ENCODE assay signal across 10 cellular contexts in the genomic region with DNA sequence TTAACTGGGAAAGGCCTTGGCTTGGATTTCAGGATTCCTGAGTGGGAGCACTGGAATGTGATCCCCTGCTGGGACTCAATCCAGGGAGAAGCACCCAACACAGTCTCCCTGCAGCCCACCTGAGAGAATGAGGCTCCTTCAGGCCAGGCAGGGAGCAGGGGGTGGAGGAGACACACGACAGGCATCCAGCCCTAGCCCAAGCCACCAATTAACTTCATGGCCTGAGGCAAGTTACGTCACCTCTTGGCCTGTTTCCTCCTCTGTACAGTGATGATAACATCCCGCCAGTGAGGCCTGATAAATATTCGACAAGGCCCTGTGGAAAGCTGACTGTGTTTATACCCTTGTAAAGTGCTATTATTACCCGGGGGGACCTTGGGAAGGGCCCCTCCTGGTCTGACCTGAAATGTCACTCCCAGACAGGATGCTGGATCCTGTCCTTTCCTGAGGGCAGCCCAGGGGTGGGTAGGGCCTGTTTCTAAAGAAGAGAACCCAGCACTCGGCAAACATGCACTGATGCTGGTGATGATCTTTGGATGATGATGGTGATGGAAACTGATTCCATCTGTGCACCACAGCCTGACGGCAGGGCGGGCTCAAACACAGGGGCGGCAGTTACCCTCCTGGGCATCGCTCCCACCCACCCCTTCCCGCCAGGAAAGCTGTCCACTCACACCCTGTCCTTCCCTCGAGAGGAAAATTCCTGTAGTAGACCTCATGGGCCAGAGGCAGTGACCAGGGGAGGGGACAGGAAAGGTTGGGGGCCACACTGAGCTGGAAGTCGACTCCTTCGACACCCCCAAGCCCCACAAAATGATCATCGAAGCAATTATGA. TPM values are rescaled to one million over a fixed set of nuclear protein-coding genes. Genes with fewer than 3 reads are reported as not detected.
A peak's percentile ranks its signal among the peaks of the same experiment; 100 is the strongest.
DNase-seq lines count a peak whose midpoint lies in the region; ATAC-seq and TF ChIP-seq lines count a peak whose summit lies in the region.
"Had no signal": no experiment of that assay in that cellular context is flagged by ENCODE, and none has a peak within 500 bp of the region (broad histone marks: within the 10 kb centered on the region; RNA-seq: fewer than 3 reads in every experiment).

No MANE protein-coding gene starts in this region.

- intact Hi-C loops in Right ventricle myocardium inferior (cut with DNase I) (no loop called here), cardiac septum (cut with DNase I) (no loop called here), adrenal gland (cut with DNase I) (no loop called here)

- peaks cover 0 to 32% of the 10 kb centered on the region in 2 donors for H3K36me3 ChIP-seq in adrenal gland (replicated peaks in 1 of 2)

- TF ChIP-seq CTCF in adrenal gland (IDR thresholded peaks at IDR 0.05) (no peak), GM10248 (IDR thresholded peaks at IDR 0.05; ENCODE audit: control extremely low read depth, extremely low read depth, low read depth, missing control alignments) (no peak)

- H3K4me3 ChIP-seq in adrenal gland, result no peak overlapping the region
- H3K4me3 ChIP-seq: thoracic aorta had no signal

- no peaks in the 10 kb centered on the region for H3K27me3 ChIP-seq in adrenal gland

- H3K9me3 ChIP-seq in adrenal gland (replicated peaks in 1 of 3), result no peaks in the 10 kb centered on the region
- H3K9me3 ChIP-seq: thoracic aorta had no signal

- no peak for TF ChIP-seq POLR2A in adrenal gland (IDR thresholded peaks at IDR 0.05)

- CTCF ChIA-PET in GM10248 (lab: Yijun Ruan, JAX), result interaction anchor here (0.9 to 4.0 kb wide), 9 partner anchors 8 to 399 kb away, joined by 3 to 22 read pairs (median 4); partner anchors contain the start of genes PGC and TOMM6

- DNase-seq in Right ventricle myocardium inferior (ENCODE audit: missing footprints) (no peak), cardiac septum (ENCODE audit: low spot score) (no peak), adrenal gland (peak; percentile 81 to 96 (median 87)), iris pigment epithelial cell (ENCODE audit: low read depth) (peak; percentile 84), GM10248 (ENCODE audit: extremely low spot score) (no peak)

- POLR2A ChIA-PET in GM10248 (lab: Yijun Ruan, JAX), result no interaction called here

- H3K4me1 ChIP-seq in adrenal gland (replicated peaks in 1 of 2), result peaks cover 0 to 10% of the 10 kb centered on the region in 2 donors

- H3K27ac ChIP-seq in adrenal gland, result peak overlapping the region in 4 of 5 donors; percentile 43 to 82 (median 63)
- H3K27ac ChIP-seq: thoracic aorta had no signal

- ATAC-seq in Right ventricle myocardium inferior (peak; percentile 83), HG03025 (IDR thresholded peaks at IDR 0.05; ENCODE audit: low FRiP score, unreplicated experiment) (no peak), HG03460 (IDR thresholded peaks at IDR 0.05; ENCODE audit: unreplicated experiment) (no peak), HG03097 (IDR thresholded peaks at IDR 0.05; ENCODE audit: low FRiP score, unreplicated experiment) (no peak)

- WGBS in adrenal gland, 4 donors, result 46 to 59% (median 51%) methylated on average over 11 to 15 of the region's 15 CpGs

RNA-seq across cellular contexts. Expression of gene FRS3, which starts 12.4 kb away (rescaled TPM):
- 5.1 TPM for total RNA-seq in Right ventricle myocardium inferior
- 5.7 TPM for total RNA-seq in cardiac septum
- 10 to 100 TPM in 1 of 8 donors, 1 to 10 TPM in 6, under 1 TPM in 1; 0.30 to 12.1 (median 5.4) TPM for total RNA-seq in adrenal gland
- 10 to 100 TPM in 2 of 3 donors, 1 to 10 TPM in 1; 2.1 to 21.2 (median 14.0) TPM for polyA plus RNA-seq in adrenal gland

RNA-seq across cellular contexts. Expression of gene PRICKLE4, which starts 13.3 kb away (rescaled TPM):
- total RNA-seq in Right ventricle myocardium inferior (3.3 TPM), cardiac septum (1.7 TPM), adrenal gland (1 to 10 TPM in 6 of 8 donors, under 1 TPM in 1, not detected in 1; 0.28 to 7.1 (median 3.9) TPM)
- polyA plus RNA-seq in adrenal gland, result 1 to 10 TPM in 2 of 3 donors, not detected in 1; 3.6 to 5.3 TPM

RNA-seq across cellular contexts. Expression of gene PGC, which starts 20.1 kb away (rescaled TPM):
- total RNA-seq in Right ventricle myocardium inferior, result not detected
- not detected for total RNA-seq in cardiac septum
- total RNA-seq in adrenal gland, result 1 to 10 TPM in 1 of 8 donors, under 1 TPM in 1, not detected in 6; 0.57 to 1.2 TPM
- polyA plus RNA-seq in adrenal gland, result 1 to 10 TPM in 2 of 3 donors, not detected in 1; 1.1 to 1.6 TPM
- total RNA-seq: HT1080 had no signal

RNA-seq across cellular contexts. Expression of gene TOMM6, which starts 20.2 kb away (rescaled TPM):
- 226 TPM for total RNA-seq in Right ventricle myocardium inferior
- total RNA-seq in cardiac septum, result 127 TPM
- total RNA-seq in adrenal gland, result 100 to 1,000 TPM; 146 to 281 (median 212) TPM
- polyA plus RNA-seq in adrenal gland, result 100 to 1,000 TPM; 272 to 507 (median 343) TPM

RNA-seq across cellular contexts. Expression of gene TFEB, which starts 31.9 kb away (rescaled TPM):
- total RNA-seq in Right ventricle myocardium inferior (39.5 TPM), cardiac septum (45.6 TPM), adrenal gland (10 to 100 TPM; 13.3 to 27.1 (median 20.2) TPM)
- polyA plus RNA-seq in adrenal gland, result 10 to 100 TPM in 2 of 3 donors, 1 to 10 TPM in 1; 2.1 to 47.2 (median 18.4) TPM

Comparison
In these comparisons a context has a peak if more than half of its experiments do, and no peak if none do; other contexts are left out.
1. DNase-seq: peak in adrenal gland (7 of 7) and iris pigment epithelial cell (single experiment); none in Right ventricle myocardium inferior (single experiment), cardiac septum (single experiment) and GM10248 (single experiment).